Comparison of ENCODE assay signal across 12 cellular contexts in genomic region chr6:144415014-144415413, GRCh38.
DNase-seq lines count a peak whose midpoint lies in the region; ATAC-seq, FAIRE-seq and TF ChIP-seq lines count a peak whose summit lies in the region.
"Had no signal": no experiment of that assay in that cellular context is flagged by ENCODE, and none has a peak within 500 bp of the region (broad histone marks: within the 10 kb centered on the region; RNA-seq: fewer than 3 reads in every experiment).

No MANE protein-coding gene starts in this region.

- in situ Hi-C loops in astrocyte of the spinal cord (cut with HindIII; ENCODE audit: low sequenced_read_pairs), result no loop called here

- FAIRE-seq in islet of Langerhans (lab: Jason Lieb, UNC), result peak; percentile 90

- H3K4me3 ChIP-seq in astrocyte of the spinal cord (ENCODE audit: low read depth, low read length), result no peak overlapping the region
- H3K4me3 ChIP-seq: thyroid gland had no signal

- peak; percentile 22 for DNase-seq in COLO668 (lab: John Stamatoyannopoulos, UW; ENCODE audit: unreplicated experiment)
- DNase-seq in NCI-H187 (lab: John Stamatoyannopoulos, UW), result peak; percentile 32 to 77
- DNase-seq in astrocyte of the spinal cord (ENCODE audit: low read depth, low spot score), result peak; percentile 79
- DNase-seq in NCI-H524 (lab: John Stamatoyannopoulos, UW), result no peak
- DNase-seq in ecto neural progenitor cell (ENCODE audit: low spot score), result no peak
- no peak for DNase-seq in stimulated activated naive CD8-positive, alpha-beta T cell treated with anti-CD3 and anti-CD28 coated beads, Interleukin-15, Interleukin-2, amounts not matched to agents 100 U/mL and 50 U/mL, for 24 hours
- DNase-seq in NCI-H2171 treated with DMSO at 0.1 percent for 48 hours (lab: John Stamatoyannopoulos, UW), result no peak
- DNase-seq: anterior cingulate cortex, hypothalamus, NCI-H1105 treated with DMSO at 0.1 percent for 48 hours, thyroid gland had no signal

- TF ChIP-seq CTCF in astrocyte of the spinal cord (IDR thresholded peaks at IDR 0.05; ENCODE audit: low read depth, low read length), result no peak

- no peak for ATAC-seq in stimulated activated naive CD8-positive, alpha-beta T cell treated with anti-CD3 and anti-CD28 coated beads, Interleukin-15, Interleukin-2, amounts not matched to agents 100 U/mL and 50 U/mL, for 24 hours

Comparison
In these comparisons a context has a peak if more than half of its experiments do, and no peak if none do; other contexts are left out.
1. DNase-seq: peak in COLO668 (single experiment), NCI-H187 (2 of 2) and astrocyte of the spinal cord (single experiment); none in NCI-H524 (0 of 2), ecto neural progenitor cell (single experiment), stimulated activated naive CD8-positive, alpha-beta T cell treated with anti-CD3 and anti-CD28 coated beads, Interleukin-15, Interleukin-2, amounts not matched to agents 100 U/mL and 50 U/mL, for 24 hours (single experiment) and NCI-H2171 treated with DMSO at 0.1 percent for 48 hours (single experiment).